ENCODE assay signal across 14 cellular contexts in the genomic region with DNA sequence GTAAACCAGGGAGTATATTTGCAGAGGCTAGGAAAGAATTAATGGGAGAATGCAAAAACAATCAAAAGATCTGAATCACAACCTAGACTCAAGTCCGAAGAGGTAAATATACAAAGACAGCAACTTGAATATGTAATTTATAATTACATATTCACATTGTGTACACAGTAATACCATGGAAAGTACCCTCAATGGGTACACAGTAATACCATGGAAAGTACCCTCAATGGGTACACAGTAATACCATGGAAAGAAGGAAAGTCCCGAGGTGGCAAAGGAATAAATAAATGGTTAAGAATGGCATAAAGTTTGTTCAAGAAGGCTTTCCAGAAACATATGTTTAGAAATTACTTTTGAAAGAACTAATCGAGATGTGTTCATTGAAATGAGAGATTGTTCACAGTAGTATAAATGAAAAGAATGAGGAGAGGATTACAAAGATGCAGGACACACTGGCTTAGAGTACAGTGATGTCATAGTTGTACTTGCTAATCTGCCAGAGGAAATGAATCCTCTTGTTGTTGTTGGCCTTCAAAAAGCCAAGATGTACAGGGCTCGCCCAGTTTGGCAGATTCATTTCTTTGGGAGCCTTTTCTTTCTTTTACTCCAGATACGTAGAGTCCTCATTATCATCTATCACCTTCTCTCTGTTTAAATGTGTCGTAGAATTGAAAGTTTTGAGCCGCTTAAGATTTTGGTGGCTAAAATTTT.
DNase-seq lines count a peak whose midpoint lies in the region; ATAC-seq, FAIRE-seq and TF ChIP-seq lines count a peak whose summit lies in the region.
"Had no signal": no experiment of that assay in that cellular context is flagged by ENCODE, and none has a peak within 500 bp of the region (broad histone marks: within the 10 kb centered on the region; RNA-seq: fewer than 3 reads in every experiment).

No MANE protein-coding gene starts in this region.

- TF ChIP-seq CTCF in bronchial epithelial cell (IDR thresholded peaks at IDR 0.05; ENCODE audit: insufficient read depth, low read length, severe bottlenecking), result no peak

- no peaks in the 10 kb centered on the region for H3K9me3 Mint-ChIP-seq in CD4-positive, alpha-beta memory T cell
- H3K9me3 Mint-ChIP-seq: IgD-negative memory B cell had no signal

- no peaks in the 10 kb centered on the region for H3K9me3 ChIP-seq in CD4-positive, alpha-beta memory T cell (ENCODE audit: control insufficient read depth in 1 of 2, low read length in 2 of 2)

- H3K36me3 ChIP-seq in bronchial epithelial cell (ENCODE audit: control insufficient read depth, insufficient read depth, low read length), result no peaks in the 10 kb centered on the region
- no peaks in the 10 kb centered on the region for H3K36me3 ChIP-seq in CD4-positive, alpha-beta memory T cell (ENCODE audit: insufficient read depth, low read length)

- peaks cover 6 to 19% (median 13%) of the 10 kb centered on the region in 4 donors for H3K4me1 Mint-ChIP-seq in CD4-positive, alpha-beta memory T cell

- H3K27me3 Mint-ChIP-seq in CD4-positive, alpha-beta memory T cell, result peaks cover 5 to 6% of the 10 kb centered on the region in 2 donors
- H3K27me3 Mint-ChIP-seq: IgD-negative memory B cell had no signal

- no peaks in the 10 kb centered on the region for H3K36me3 Mint-ChIP-seq in CD4-positive, alpha-beta memory T cell
- H3K36me3 Mint-ChIP-seq: activated CD8-positive, alpha-beta memory T cell treated with anti-CD3 and anti-CD28 coated beads, Interleukin-2, amount 10 ng/mL, durations not matched to agents 7 days and 5 days; IgD-negative memory B cell had no signal

- H3K4me1 ChIP-seq in CD4-positive, alpha-beta memory T cell (ENCODE audit: insufficient read depth, low read length), result peaks cover 14% of the 10 kb centered on the region

- no peaks in the 10 kb centered on the region for H3K27me3 ChIP-seq in bronchial epithelial cell (ENCODE audit: control insufficient read depth, insufficient read depth, low read length)
- H3K27me3 ChIP-seq in CD4-positive, alpha-beta memory T cell (ENCODE audit: insufficient read depth, low read length), result no peaks in the 10 kb centered on the region

- H3K27ac Mint-ChIP-seq in CD4-positive, alpha-beta memory T cell, result no peak overlapping the region
- H3K27ac Mint-ChIP-seq: activated CD8-positive, alpha-beta memory T cell treated with anti-CD3 and anti-CD28 coated beads, Interleukin-2, amount 10 ng/mL, durations not matched to agents 7 days and 5 days; IgD-negative memory B cell had no signal

- H3K27ac ChIP-seq in CD4-positive, alpha-beta memory T cell (ENCODE audit: low read depth, low read length), result no peak overlapping the region

- H3K4me3 Mint-ChIP-seq in CD4-positive, alpha-beta memory T cell, result peak overlapping the region in 1 of 8 donors; percentile 6
- H3K4me3 Mint-ChIP-seq: activated CD8-positive, alpha-beta memory T cell treated with anti-CD3 and anti-CD28 coated beads, Interleukin-2, amount 10 ng/mL, durations not matched to agents 7 days and 5 days; IgD-negative memory B cell had no signal

- ATAC-seq in HG02798 (IDR thresholded peaks at IDR 0.05; ENCODE audit: poor library complexity, unreplicated experiment), result no peak
- ATAC-seq: activated CD8-positive, alpha-beta memory T cell treated with anti-CD3 and anti-CD28 coated beads, Interleukin-2, amount 10 ng/mL, durations not matched to agents 7 days and 5 days had no signal

- H3K4me3 ChIP-seq in bronchial epithelial cell (ENCODE audit: low read depth, low read length), result no peak overlapping the region
- H3K4me3 ChIP-seq in CD4-positive, alpha-beta memory T cell (ENCODE audit: low read length in 2 of 2), result no peak overlapping the region
- H3K4me3 ChIP-seq: lung had no signal

- peak; percentile 72 for DNase-seq in HT1080 (ENCODE audit: low read depth)
- peak; percentile 56 for DNase-seq in bronchial epithelial cell (ENCODE audit: low read depth)
- peak; percentile 10 to 40 for DNase-seq in hippocampal formation (lab: John Stamatoyannopoulos, UW)
- DNase-seq in stromal cell of bone marrow (ENCODE audit: low read depth), result peak; percentile 90
- no peak for DNase-seq in CD4-positive, alpha-beta memory T cell
- DNase-seq in activated gamma-delta T cell (lab: John Stamatoyannopoulos, UW), result no peak
- no peak for DNase-seq in H4 (ENCODE audit: low spot score)
- DNase-seq: activated CD8-positive, alpha-beta memory T cell treated with anti-CD3 and anti-CD28 coated beads, Interleukin-2, amount 10 ng/mL, durations not matched to agents 7 days and 5 days; effector CD8-positive, alpha-beta T cell; GDM1; NCI-H345 had no signal

- FAIRE-seq in bronchial epithelial cell (lab: Jason Lieb, UNC), result no peak

- CTCF ChIA-PET in CD4-positive, alpha-beta memory T cell (lab: Charles Lee; ENCODE audit: partially characterized antibody), result no interaction called here

- intact Hi-C loops in CD4-positive, alpha-beta memory T cell (cut with micrococcal nuclease), result no loop called here

- POLR2A ChIA-PET in CD4-positive, alpha-beta memory T cell (lab: Charles Lee; ENCODE audit: partially characterized antibody), result no interaction called here

Comparison
In these comparisons a context has a peak if more than half of its experiments do, and no peak if none do; other contexts are left out.
1. DNase-seq: peak in HT1080 (single experiment), bronchial epithelial cell (single experiment), hippocampal formation (2 of 2) and stromal cell of bone marrow (single experiment); none in CD4-positive, alpha-beta memory T cell (0 of 5), activated gamma-delta T cell (single experiment) and H4 (single experiment).